In the genomic region with DNA sequence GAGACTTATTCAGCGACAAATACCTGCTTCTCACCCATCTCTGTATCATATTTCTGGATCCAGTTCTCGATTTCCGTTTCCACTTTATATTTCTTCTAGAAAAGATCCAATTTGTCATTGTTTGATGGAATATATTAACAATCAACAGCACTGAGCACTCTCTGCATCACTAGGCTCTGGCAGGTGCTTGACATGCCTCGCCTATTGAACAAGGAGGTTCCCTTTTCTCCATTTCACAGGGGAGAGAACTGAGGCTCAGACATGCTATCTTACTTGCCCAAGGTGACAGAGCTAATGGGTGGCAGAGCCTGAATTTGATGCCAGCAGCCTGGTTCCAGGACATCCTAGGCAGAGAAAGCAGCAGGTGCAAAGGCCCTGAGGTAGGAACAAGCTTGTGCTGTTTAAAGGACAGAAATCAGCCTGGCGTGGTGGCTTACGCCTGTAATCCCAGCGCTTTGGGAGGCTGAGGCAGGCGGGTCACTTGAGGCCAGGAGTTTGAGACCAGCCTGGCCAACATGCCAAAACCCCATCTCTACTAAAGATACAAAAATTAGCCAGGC, we compare ENCODE assay signal across 11 cellular contexts. TPM values are rescaled to one million over a fixed set of nuclear protein-coding genes. Genes with fewer than 3 reads are reported as not detected.
"Had no signal": no experiment of that assay in that cellular context is flagged by ENCODE, and none has a peak within 500 bp of the region (broad histone marks: within the 10 kb centered on the region; RNA-seq: fewer than 3 reads in every experiment).

No MANE protein-coding gene starts in this region.

- H3K4me3 Mint-ChIP-seq: activated naive CD8-positive, alpha-beta T cell treated with anti-CD3 and anti-CD28 coated beads for 36 hours; activated T-helper 1 cell treated with anti-CD3 and anti-CD28 coated beads, Interleukin-12 subunit alpha, Interleukin-12 subunit beta, Interleukin-2, Interleukin-4 antibody, amounts not matched to agents 30 ng/mL and 10 ng/mL and 1 ng/mL, durations not matched to agents 14 hours and 24 hours and 36 hours; naive thymus-derived CD8-positive, alpha-beta T cell had no signal

- DNase-seq: activated CD4-positive, CD25-positive, alpha-beta regulatory T cell treated with anti-CD3 and anti-CD28 coated beads, Interleukin-2, amount 50 U/mL, for 72 hours had no signal

- H3K36me3 ChIP-seq: transverse colon had no signal

- H3K27me3 Mint-ChIP-seq: activated naive CD8-positive, alpha-beta T cell treated with anti-CD3 and anti-CD28 coated beads for 36 hours; naive thymus-derived CD8-positive, alpha-beta T cell had no signal

- H3K9me3 ChIP-seq: mucosa of descending colon, transverse colon had no signal

- H3K27me3 ChIP-seq: dorsolateral prefrontal cortex, transverse colon had no signal

- H3K4me3 ChIP-seq: dorsolateral prefrontal cortex, mucosa of descending colon, transverse colon had no signal

- H3K27ac Mint-ChIP-seq: activated naive CD8-positive, alpha-beta T cell treated with anti-CD3 and anti-CD28 coated beads for 36 hours; activated T-helper 1 cell treated with anti-CD3 and anti-CD28 coated beads, Interleukin-12 subunit alpha, Interleukin-12 subunit beta, Interleukin-2, Interleukin-4 antibody, amounts not matched to agents 30 ng/mL and 10 ng/mL and 1 ng/mL, durations not matched to agents 14 hours and 24 hours and 36 hours had no signal

- H3K9me3 Mint-ChIP-seq: activated naive CD8-positive, alpha-beta T cell treated with anti-CD3 and anti-CD28 coated beads for 36 hours; activated T-helper 1 cell treated with anti-CD3 and anti-CD28 coated beads, Interleukin-12 subunit alpha, Interleukin-12 subunit beta, Interleukin-2, Interleukin-4 antibody, amounts not matched to agents 30 ng/mL and 10 ng/mL and 1 ng/mL, durations not matched to agents 14 hours and 24 hours and 36 hours; naive thymus-derived CD8-positive, alpha-beta T cell had no signal

- H3K27ac ChIP-seq: dorsolateral prefrontal cortex, transverse colon had no signal

- H3K36me3 Mint-ChIP-seq: activated naive CD8-positive, alpha-beta T cell treated with anti-CD3 and anti-CD28 coated beads for 36 hours; naive thymus-derived CD8-positive, alpha-beta T cell had no signal

- FAIRE-seq: islet of Langerhans had no signal

RNA-seq across cellular contexts. Expression of gene CFAP73, which starts 48.1 kb away (rescaled TPM):
- total RNA-seq: left lobe of liver, mammary epithelial cell, skeletal muscle tissue, transverse colon had no signal
- polyA plus RNA-seq: mammary epithelial cell; naive thymus-derived CD8-positive, alpha-beta T cell had no signal
